Comparison of ENCODE assay signal across 28 cellular contexts in genomic region chr10:31906039-31906438, GRCh38.
"Had no signal": no experiment of that assay in that cellular context is flagged by ENCODE, and none has a peak within 500 bp of the region (broad histone marks: within the 10 kb centered on the region; RNA-seq: fewer than 3 reads in every experiment).

No MANE protein-coding gene starts in this region.

- H3K27ac ChIP-seq: dorsolateral prefrontal cortex, epithelial cell of prostate, left ventricle myocardium inferior, neutrophil, ovary, prostate gland, right atrium auricular region, tibial nerve, VCaP had no signal

- H3K36me3 ChIP-seq: ascending aorta, ovary, prostate gland, right atrium auricular region had no signal

- H3K9me3 Mint-ChIP-seq: activated naive CD8-positive, alpha-beta T cell treated with anti-CD3 and anti-CD28 coated beads, Interleukin-2, amount 50 U/mL, for 24 hours; effector memory CD8-positive, alpha-beta T cell; natural killer cell; stimulated activated effector memory CD8-positive, alpha-beta T cell treated with anti-CD3 and anti-CD28 coated beads, Interleukin-12 subunit alpha, Interleukin-12 subunit beta, amount 100 ng/mL, for 72 hours had no signal

- H3K27me3 Mint-ChIP-seq: activated CD4-positive, alpha-beta T cell treated with anti-CD3 and anti-CD28 coated beads, Interleukin-2, amount 10 ng/mL, durations not matched to agents 7 days and 5 days; activated CD8-positive, alpha-beta memory T cell treated with anti-CD3 and anti-CD28 coated beads, Interleukin-2, amount 10 ng/mL, durations not matched to agents 7 days and 5 days; activated CD8-positive, alpha-beta T cell treated with anti-CD3 and anti-CD28 coated beads for 36 hours; activated naive CD8-positive, alpha-beta T cell treated with anti-CD3 and anti-CD28 coated beads, Interleukin-2, amount 50 U/mL, for 24 hours; effector memory CD8-positive, alpha-beta T cell; stimulated activated naive CD8-positive, alpha-beta T cell treated with anti-CD3 and anti-CD28 coated beads, Interleukin-15, amount 100 ng/mL, for 72 hours had no signal

- H3K4me3 ChIP-seq: ascending aorta, dorsolateral prefrontal cortex, left ventricle myocardium inferior, ovary, prostate gland, right atrium auricular region, tibial nerve had no signal

- DNase-seq: activated CD4-positive, alpha-beta T cell treated with anti-CD3 and anti-CD28 coated beads, Interleukin-2, amount 10 ng/mL, durations not matched to agents 7 days and 5 days; activated CD4-positive, CD25-positive, alpha-beta regulatory T cell treated with anti-CD3 and anti-CD28 coated beads, Interleukin-2, amount 50 U/mL, for 72 hours; activated CD8-positive, alpha-beta memory T cell treated with anti-CD3 and anti-CD28 coated beads, Interleukin-2, amount 10 ng/mL, durations not matched to agents 7 days and 5 days; activated CD8-positive, alpha-beta T cell treated with anti-CD3 and anti-CD28 coated beads for 36 hours; activated gamma-delta T cell; activated naive CD4-positive, alpha-beta T cell treated with anti-CD3 and anti-CD28 coated beads, Interleukin-2, amount 50 U/mL, for 16 hours; activated naive CD8-positive, alpha-beta T cell treated with anti-CD3 and anti-CD28 coated beads, Interleukin-2, amount 50 U/mL, for 24 hours; activated T-cell treated with anti-CD3 and anti-CD28 coated beads for 4 hours; central memory CD4-positive, alpha-beta T cell; dorsolateral prefrontal cortex; effector memory CD8-positive, alpha-beta T cell; kidney glomerular epithelial cell; left ventricle myocardium inferior; natural killer cell; ovary; stimulated activated CD4-positive, alpha-beta T cell treated with anti-CD3 and anti-CD28 coated beads, Interleukin-2, amount 100 ng/mL, for 24 hours; stimulated activated naive CD8-positive, alpha-beta T cell treated with anti-CD3 and anti-CD28 coated beads, Interleukin-15, amount 100 ng/mL, for 72 hours; SW 1271; T-helper 2 cell had no signal

- H3K27ac Mint-ChIP-seq: activated CD4-positive, alpha-beta T cell treated with anti-CD3 and anti-CD28 coated beads, Interleukin-2, amount 10 ng/mL, durations not matched to agents 7 days and 5 days; activated CD8-positive, alpha-beta memory T cell treated with anti-CD3 and anti-CD28 coated beads, Interleukin-2, amount 10 ng/mL, durations not matched to agents 7 days and 5 days; activated CD8-positive, alpha-beta T cell treated with anti-CD3 and anti-CD28 coated beads for 36 hours; activated naive CD8-positive, alpha-beta T cell treated with anti-CD3 and anti-CD28 coated beads, Interleukin-2, amount 50 U/mL, for 24 hours; stimulated activated effector memory CD8-positive, alpha-beta T cell treated with anti-CD3 and anti-CD28 coated beads, Interleukin-12 subunit alpha, Interleukin-12 subunit beta, amount 100 ng/mL, for 72 hours; stimulated activated naive CD8-positive, alpha-beta T cell treated with anti-CD3 and anti-CD28 coated beads, Interleukin-15, amount 100 ng/mL, for 72 hours had no signal

- H3K9me3 ChIP-seq: ascending aorta, neutrophil, ovary, prostate gland had no signal

- H3K4me1 ChIP-seq: prostate gland had no signal

- H3K27me3 ChIP-seq: ascending aorta, dorsolateral prefrontal cortex, neutrophil, ovary, right atrium auricular region, tibial nerve had no signal

- H3K4me3 Mint-ChIP-seq: activated CD4-positive, alpha-beta T cell treated with anti-CD3 and anti-CD28 coated beads, Interleukin-2, amount 10 ng/mL, durations not matched to agents 7 days and 5 days; activated CD8-positive, alpha-beta memory T cell treated with anti-CD3 and anti-CD28 coated beads, Interleukin-2, amount 10 ng/mL, durations not matched to agents 7 days and 5 days; activated CD8-positive, alpha-beta T cell treated with anti-CD3 and anti-CD28 coated beads for 36 hours; activated naive CD8-positive, alpha-beta T cell treated with anti-CD3 and anti-CD28 coated beads, Interleukin-2, amount 50 U/mL, for 24 hours; effector memory CD8-positive, alpha-beta T cell; mesothelial cell of epicardium; natural killer cell; stimulated activated effector memory CD8-positive, alpha-beta T cell treated with anti-CD3 and anti-CD28 coated beads, Interleukin-12 subunit alpha, Interleukin-12 subunit beta, amount 100 ng/mL, for 72 hours; stimulated activated naive CD8-positive, alpha-beta T cell treated with anti-CD3 and anti-CD28 coated beads, Interleukin-15, amount 100 ng/mL, for 72 hours had no signal
